9 cellular contexts compared by ENCODE assay signal in genomic region chr17:15341385-15341849, GRCh38. TPM values are rescaled to one million over a fixed set of nuclear protein-coding genes. Genes with fewer than 3 reads are reported as not detected.
DNase-seq lines count a peak whose midpoint lies in the region; ATAC-seq and TF ChIP-seq lines count a peak whose summit lies in the region.
"Had no signal": no experiment of that assay in that cellular context is flagged by ENCODE, and none has a peak within 500 bp of the region (broad histone marks: within the 10 kb centered on the region; RNA-seq: fewer than 3 reads in every experiment).

Gene TEKT3, minus strand, starts transcription at chr17:15341597. Its CDS starts 10,012 bp downstream, at chr17:15331585.

- H3K27me3 ChIP-seq in heart left ventricle = peaks cover 0 to 29% (median 2%) of the 10 kb centered on the region in 9 donors

- H3K4me3 ChIP-seq in heart left ventricle = peak within 1 kb of the TSS; percentile 30 to 76 (median 54)

- H3K9me3 ChIP-seq in heart left ventricle = peaks cover 0 to 6% (median 0%) of the 10 kb centered on the region in 12 donors

- H3K27ac ChIP-seq in heart left ventricle = peak within 1 kb of the TSS in 2 of 12 donors; percentile 20 to 26
- H3K27ac ChIP-seq: HL-60 had no signal

- no peaks in the 10 kb centered on the region for H3K36me3 ChIP-seq in heart left ventricle

- peak; percentile 99 to 100 (median 100) for ATAC-seq in heart left ventricle
- ATAC-seq in omental fat pad (ENCODE audit: low FRiP score) = peak; percentile 98
- ATAC-seq in HG02973 (IDR thresholded peaks at IDR 0.05; ENCODE audit: unreplicated experiment) = no peak

- 0 to 1% (median 1%) methylated on average over 28 to 36 of the region's 36 CpGs for WGBS in heart left ventricle, 4 donors

- H3K4me1 ChIP-seq in heart left ventricle = peaks cover 0 to 7% (median 5%) of the 10 kb centered on the region in 12 donors

- TF ChIP-seq CTCF in heart left ventricle (IDR thresholded peaks at IDR 0.05) = no peak
- no peak for TF ChIP-seq CTCF in omental fat pad (IDR thresholded peaks at IDR 0.05)

- DNase-seq in CD1c-positive myeloid dendritic cell (ENCODE audit: extremely low spot score) (peak; percentile 28), HuH-7.5 (ENCODE audit: low spot score) (peak; percentile 38), anterior cingulate cortex (lab: John Stamatoyannopoulos, UW) (peak in 53 of 58 donors; percentile 6 to 84 (median 59)), heart left ventricle (peak; percentile 84 to 93 (median 92)), omental fat pad (ENCODE audit: low spot score) (peak; percentile 73), NCI-H2107 (lab: John Stamatoyannopoulos, UW) (no peak), activated gamma-delta T cell (lab: John Stamatoyannopoulos, UW) (no peak)

- intact Hi-C loops in heart left ventricle (cut with DNase I) = loop anchor here in 6 of 10 donors (5.0 to 10.0 kb wide), 5 partner anchors 53 to 161 kb away; partner anchors contain the start of gene PMP22 (in 2 of the 6)

- peak in 1 of 2 donors; percentile 50 for TF ChIP-seq POLR2A in heart left ventricle (IDR thresholded peaks at IDR 0.05)

RNA-seq across cellular contexts. Expression of gene TEKT3, which starts in this region (rescaled TPM):
- 1 to 10 TPM in 1 of 9 donors, under 1 TPM in 5, not detected in 3; 0.32 to 1.0 (median 0.71) TPM for total RNA-seq in heart left ventricle
- under 1 TPM; 0.06 to 0.30 TPM for polyA plus RNA-seq in heart left ventricle
- total RNA-seq in omental fat pad = under 1 TPM in 2 of 4 donors, not detected in 2; 0.44 to 0.79 TPM

Comparison
In these comparisons a context has a peak if more than half of its experiments do, and no peak if none do; other contexts are left out.
1. Peak in DNase-seq and ATAC-seq in omental fat pad; RNA of the gene not detected or under 1 TPM.
2. DNase-seq: peak in CD1c-positive myeloid dendritic cell (single experiment), HuH-7.5 (single experiment), anterior cingulate cortex (53 of 58) and heart left ventricle (5 of 5); none in NCI-H2107 (single experiment) and activated gamma-delta T cell (single experiment).